Comparison of ENCODE assay signal across 1 cellular context in genomic region chr14:72582582-72582981, GRCh38.
TF ChIP-seq lines count a peak whose summit lies in the region.

No MANE protein-coding gene starts in this region.

TF ChIP-seq in liver, 16 proteins besides CTCF, POLR2A, EP300 and RAD21 (continued from another document):
- TF ChIP-seq MAX (IDR thresholded peaks at IDR 0.05) = no peak
- no peak for TF ChIP-seq TAF1 (conservative IDR thresholded peaks at IDR 0.05)
